In genomic region chr3:158652463-158652862, GRCh38 we compare ENCODE assay signal across 27 cellular contexts. TPM values are rescaled to one million over a fixed set of nuclear protein-coding genes. Genes with fewer than 3 reads are reported as not detected.
"Had no signal": no experiment of that assay in that cellular context is flagged by ENCODE, and none has a peak within 500 bp of the region (broad histone marks: within the 10 kb centered on the region; RNA-seq: fewer than 3 reads in every experiment).

No MANE protein-coding gene starts in this region.

- H3K4me1 ChIP-seq: ascending aorta, SJCRH30 had no signal

- H3K4me3 ChIP-seq: ascending aorta, cardiac muscle cell, SJCRH30, SK-N-MC had no signal

- ATAC-seq: activated naive CD8-positive, alpha-beta T cell treated with anti-CD3 and anti-CD28 coated beads, Interleukin-2, amount 50 U/mL, for 24 hours; activated T-cell treated with anti-CD3 and anti-CD28 coated beads, Interleukin-2, amount 50 U/mL, for 4 hours had no signal

- H3K27me3 ChIP-seq: ascending aorta, cardiac muscle cell, SJCRH30 had no signal

- DNase-seq: activated CD4-positive, alpha-beta memory T cell treated with anti-CD3 and anti-CD28 coated beads for 36 hours; activated CD4-positive, alpha-beta T cell treated with anti-CD3 and anti-CD28 coated beads, Interleukin-2, amount 10 ng/mL, durations not matched to agents 7 days and 5 days; activated CD8-positive, alpha-beta memory T cell treated with anti-CD3 and anti-CD28 coated beads, Interleukin-2, amount 50 U/mL, for 4 hours; activated gamma-delta T cell treated with Interleukin-2 at 50 U/mL for 16 hours; activated naive CD4-positive, alpha-beta T cell treated with anti-CD3 and anti-CD28 coated beads, Interleukin-2, amount 10 ng/mL, durations not matched to agents 7 days and 5 days; activated naive CD8-positive, alpha-beta T cell treated with anti-CD3 and anti-CD28 coated beads, Interleukin-2, amount 50 U/mL, for 24 hours; activated T-cell treated with anti-CD3 and anti-CD28 coated beads for 4 hours; activated T-cell treated with anti-CD3 and anti-CD28 coated beads, Interleukin-2, amount 50 U/mL, for 4 hours; amniotic stem cell; KG1; NCI-H1092 treated with DMSO at 0.1 percent for 48 hours; NCI-H146; NCI-H187; NCI-H2029 treated with DMSO at 0.1 percent for 48 hours; NCI-H2107; NCI-H2171; NCI-H510A; NCI-H526; NCI-H748 treated with DMSO at 0.1 percent for 48 hours; NK-92 treated with Interleukin-12 subunit alpha and Interleukin-12 subunit beta, amount 100 ng/mL, for 24 hours; SHP77; SJCRH30; T1000 had no signal

- H3K27ac ChIP-seq: ascending aorta, cardiac muscle cell, SJCRH30, SK-N-MC had no signal

- H3K9me3 ChIP-seq: ascending aorta, SJCRH30 had no signal

RNA-seq across cellular contexts. Expression of gene LXN, which starts 20.0 kb away (rescaled TPM):
- total RNA-seq: LHCN-M2, SJCRH30 had no signal
